ENCODE assay signal across 18 cellular contexts in genomic region chr4:140260227-140260626, GRCh38.
DNase-seq lines count a peak whose midpoint lies in the region; ATAC-seq and TF ChIP-seq lines count a peak whose summit lies in the region.
"Had no signal": no experiment of that assay in that cellular context is flagged by ENCODE, and none has a peak within 500 bp of the region (broad histone marks: within the 10 kb centered on the region; RNA-seq: fewer than 3 reads in every experiment).

No MANE protein-coding gene starts in this region.

- peak; percentile 69 for DNase-seq in A172 (ENCODE audit: low spot score)
- peak; percentile 82 for DNase-seq in HFFc6
- DNase-seq in adipocyte (ENCODE audit: low read depth): peak; percentile 76
- peak; percentile 46 for DNase-seq in fibroblast of the conjunctiva (ENCODE audit: low read depth)
- DNase-seq in activated gamma-delta T cell (lab: John Stamatoyannopoulos, UW): no peak
- DNase-seq in stimulated activated CD4-positive, alpha-beta T cell treated with anti-CD3 and anti-CD28 coated beads, Interleukin-12 subunit alpha, Interleukin-12 subunit beta, amount 100 ng/mL, for 4 hours: no peak
- DNase-seq in NCI-H2029 (lab: John Stamatoyannopoulos, UW): no peak
- DNase-seq: activated CD8-positive, alpha-beta memory T cell treated with anti-CD3 and anti-CD28 coated beads, Interleukin-2, amount 50 U/mL, for 48 hours; DMS79; effector memory CD8-positive, alpha-beta T cell; KG1; NCI-H1930; NCI-H82; occipital lobe had no signal

- H3K9me3 ChIP-seq in adipocyte (ENCODE audit: control insufficient read depth, low read length): no peaks in the 10 kb centered on the region
- H3K9me3 ChIP-seq: vagina had no signal

- no peaks in the 10 kb centered on the region for H3K27me3 ChIP-seq in adipocyte (replicated peaks; ENCODE audit: control insufficient read depth, insufficient read depth, low read length)
- H3K27me3 ChIP-seq: vagina had no signal

- H3K27me3 Mint-ChIP-seq in HFFc6 (ENCODE audit: insufficient read depth): peaks cover 2% of the 10 kb centered on the region; the same call in 1 of the 2 replicates

- no peak for ATAC-seq in GM19455 (IDR thresholded peaks at IDR 0.05; ENCODE audit: unreplicated experiment)
- ATAC-seq: effector memory CD8-positive, alpha-beta T cell had no signal

- peak overlapping the region; percentile 61 for H3K27ac Mint-ChIP-seq in HFFc6
- H3K27ac Mint-ChIP-seq: effector memory CD8-positive, alpha-beta T cell; memory B cell had no signal

- no peaks in the 10 kb centered on the region for H3K36me3 ChIP-seq in adipocyte (ENCODE audit: control insufficient read depth, insufficient read depth, low read length, severe bottlenecking)
- H3K36me3 ChIP-seq: vagina had no signal

- no peak for TF ChIP-seq CTCF in HFFc6 (IDR thresholded peaks at IDR 0.05)

- H3K4me3 Mint-ChIP-seq in HFFc6: peak overlapping the region; percentile 51; the same call in 1 of the 2 replicates
- H3K4me3 Mint-ChIP-seq: effector memory CD8-positive, alpha-beta T cell; memory B cell had no signal

- H3K4me1 ChIP-seq in adipocyte (ENCODE audit: control insufficient read depth, insufficient read depth, low read length): peaks cover 19% of the 10 kb centered on the region
- H3K4me1 ChIP-seq: vagina had no signal

- peaks cover 64% of the 10 kb centered on the region for H3K4me1 Mint-ChIP-seq in HFFc6 (ENCODE audit: low read depth)
- H3K4me1 Mint-ChIP-seq: memory B cell had no signal

- H3K9me3 Mint-ChIP-seq in HFFc6: no peaks in the 10 kb centered on the region
- H3K9me3 Mint-ChIP-seq: effector memory CD8-positive, alpha-beta T cell; memory B cell had no signal

- no peak overlapping the region for H3K9ac ChIP-seq in adipocyte (ENCODE audit: low read length)

- no peaks in the 10 kb centered on the region; the same call in 1 of the 2 replicates for H3K36me3 Mint-ChIP-seq in HFFc6 (ENCODE audit: low read depth)
- H3K36me3 Mint-ChIP-seq: memory B cell had no signal

- H3K4me3 ChIP-seq in adipocyte (ENCODE audit: low read length): no peak overlapping the region
- H3K4me3 ChIP-seq: SK-N-MC, vagina had no signal

Comparison
In these comparisons a context has a peak if more than half of its experiments do, and no peak if none do; other contexts are left out.
1. DNase-seq: peak in A172 (single experiment), HFFc6 (single experiment), adipocyte (single experiment) and fibroblast of the conjunctiva (single experiment); none in activated gamma-delta T cell (single experiment), stimulated activated CD4-positive, alpha-beta T cell treated with anti-CD3 and anti-CD28 coated beads, Interleukin-12 subunit alpha, Interleukin-12 subunit beta, amount 100 ng/mL, for 4 hours (single experiment) and NCI-H2029 (single experiment).